Comparison of ENCODE assay signal across 10 cellular contexts in the genomic region with DNA sequence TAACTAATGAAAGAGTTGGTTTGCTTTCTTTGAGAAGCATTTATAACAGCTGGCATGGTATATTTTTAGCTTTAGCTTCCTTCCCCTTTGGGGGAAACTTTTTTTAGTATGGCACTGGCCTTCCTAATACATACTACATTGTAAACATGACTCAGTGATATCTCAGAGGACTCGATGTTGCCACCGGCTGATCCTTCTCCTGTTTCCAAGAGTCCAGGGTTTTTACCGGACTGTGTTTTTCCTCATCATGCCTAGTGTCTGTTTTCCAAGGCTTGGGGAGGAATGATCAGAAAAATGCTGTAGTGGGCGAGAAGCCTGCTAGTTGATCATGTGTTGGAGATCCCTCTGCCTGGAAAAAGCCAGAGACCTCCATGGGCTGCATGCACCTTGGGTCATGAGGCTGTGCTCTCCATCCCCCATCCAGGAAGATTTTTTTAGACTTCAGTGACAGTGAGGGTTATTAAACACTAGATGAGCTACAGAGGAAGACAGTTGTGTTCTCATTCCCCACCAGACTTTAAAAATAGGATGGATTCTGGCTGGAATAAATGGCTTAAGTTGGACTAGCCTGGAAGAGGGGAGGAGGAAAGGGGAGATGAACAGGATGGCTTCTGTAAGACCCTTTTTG.
DNase-seq lines count a peak whose midpoint lies in the region; ATAC-seq and TF ChIP-seq lines count a peak whose summit lies in the region.
"Had no signal": no experiment of that assay in that cellular context is flagged by ENCODE, and none has a peak within 500 bp of the region (broad histone marks: within the 10 kb centered on the region; RNA-seq: fewer than 3 reads in every experiment).

No MANE protein-coding gene starts in this region.

- peak; percentile 45 for DNase-seq in NOMO-1 treated with DMSO at 0.1 percent for 48 hours (lab: John Stamatoyannopoulos, UW; ENCODE audit: unreplicated experiment)
- no peak for DNase-seq in NOMO-1 treated with dmso at 0.1 percent for 144 hours (lab: John Stamatoyannopoulos, UW; ENCODE audit: unreplicated experiment)
- DNase-seq in dedifferentiated amniotic fluid mesenchymal stem cell (ENCODE audit: extremely low spot score): peak; percentile 43
- no peak for DNase-seq in upper lobe of left lung
- DNase-seq in OCI-M1 (lab: John Stamatoyannopoulos, UW): no peak
- no peak for DNase-seq in activated CD4-positive, alpha-beta T cell treated with anti-CD3 and anti-CD28 coated beads, Interleukin-2, amount 50 U/mL, for 1 hour
- DNase-seq: 8988T had no signal

- TF ChIP-seq CTCF in upper lobe of left lung (IDR thresholded peaks at IDR 0.05): no peak

- H3K4me3 ChIP-seq in mucosa of rectum (ENCODE audit: low read length in 2 of 2) (no peak overlapping the region), upper lobe of left lung (no peak overlapping the region)

- H3K36me3 ChIP-seq in mucosa of rectum (ENCODE audit: control insufficient read depth in 2 of 2, insufficient read depth in 2 of 2, low read length in 2 of 2) (no peaks in the 10 kb centered on the region), upper lobe of left lung (no peaks in the 10 kb centered on the region)

- H3K4me1 ChIP-seq in mucosa of rectum (ENCODE audit: control insufficient read depth in 2 of 2, insufficient read depth in 2 of 2, low read length in 2 of 2): peaks cover 2 to 8% of the 10 kb centered on the region in 2 donors
- H3K4me1 ChIP-seq in upper lobe of left lung: peaks cover 11 to 23% (median 14%) of the 10 kb centered on the region in 4 donors

- WGBS in upper lobe of left lung, 2 donors: 41 to 54% methylated on average over 4 of the region's 4 CpGs

- no peak overlapping the region for H3K9ac ChIP-seq in mucosa of rectum (ENCODE audit: low read depth in 1 of 2, low read length in 2 of 2)

- TF ChIP-seq POLR2A in upper lobe of left lung (IDR thresholded peaks at IDR 0.05): no peak

- ATAC-seq in upper lobe of left lung (ENCODE audit: low FRiP score in 2 of 2) (peak in 1 of 2 donors; percentile 69), GM19035 (IDR thresholded peaks at IDR 0.05; ENCODE audit: unreplicated experiment) (no peak)
- ATAC-seq: esophagus mucosa had no signal

- no peak for TF ChIP-seq EP300 in upper lobe of left lung (IDR thresholded peaks at IDR 0.05)

- H3K27me3 ChIP-seq in mucosa of rectum (ENCODE audit: control insufficient read depth in 2 of 2, insufficient read depth in 2 of 2, low read length in 2 of 2): no peaks in the 10 kb centered on the region
- H3K27me3 ChIP-seq in upper lobe of left lung: no peaks in the 10 kb centered on the region

- no peaks in the 10 kb centered on the region for H3K9me3 ChIP-seq in mucosa of rectum (ENCODE audit: control insufficient read depth in 2 of 2, low read length in 2 of 2)
- H3K9me3 ChIP-seq in upper lobe of left lung: no peaks in the 10 kb centered on the region

- H3K27ac ChIP-seq in mucosa of rectum (ENCODE audit: low read depth in 2 of 2, low read length in 2 of 2) (peak overlapping the region; percentile 19 to 62), upper lobe of left lung (peak overlapping the region; percentile 36 to 63 (median 60))

Comparison
In these comparisons a context has a peak if more than half of its experiments do, and no peak if none do; other contexts are left out.
1. DNase-seq: peak in NOMO-1 treated with DMSO at 0.1 percent for 48 hours (single experiment) and dedifferentiated amniotic fluid mesenchymal stem cell (single experiment); none in NOMO-1 treated with dmso at 0.1 percent for 144 hours (single experiment), upper lobe of left lung (0 of 2), OCI-M1 (single experiment) and activated CD4-positive, alpha-beta T cell treated with anti-CD3 and anti-CD28 coated beads, Interleukin-2, amount 50 U/mL, for 1 hour (single experiment).